12 cellular contexts compared by ENCODE assay signal in genomic region chr10:110168601-110169481, GRCh38. TPM values are rescaled to one million over a fixed set of nuclear protein-coding genes. Genes with fewer than 3 reads are reported as not detected.
DNase-seq lines count a peak whose midpoint lies in the region; ATAC-seq, FAIRE-seq and TF ChIP-seq lines count a peak whose summit lies in the region.
"Had no signal": no experiment of that assay in that cellular context is flagged by ENCODE, and none has a peak within 500 bp of the region (broad histone marks: within the 10 kb centered on the region; RNA-seq: fewer than 3 reads in every experiment).

No MANE protein-coding gene starts in this region.

- H3K4me1 Mint-ChIP-seq in activated naive CD8-positive, alpha-beta T cell treated with anti-CD3 and anti-CD28 coated beads for 36 hours: peaks cover 22% of the 10 kb centered on the region

- peak; percentile 78 for FAIRE-seq in HepG2 (lab: Jason Lieb, UNC)

- CTCF ChIA-PET in HepG2 (lab: Yijun Ruan, JAX; ENCODE audit: low intra/inter-chr PET ratio, low total read pairs): no interaction called here

- H3K27ac Mint-ChIP-seq in activated naive CD8-positive, alpha-beta T cell treated with anti-CD3 and anti-CD28 coated beads for 36 hours: no peak overlapping the region
- H3K27ac Mint-ChIP-seq: natural killer cell had no signal

- 0 out of 2 replicates have a peak overlapping the region, but pooled peaks have one; percentile 4 for H3K4me2 ChIP-seq in DOHH2 (ENCODE audit: low read length)
- H3K4me2 ChIP-seq in HepG2 (ENCODE audit: low read depth, low read length): peak overlapping the region; percentile 54; the same call in 1 of the 2 replicates

- WGBS in HepG2 (ENCODE audit: low lambda C conversion rate): 6% methylated on average over 8 of the region's 10 CpGs

- no peaks in the 10 kb centered on the region for H3K36me3 ChIP-seq in DOHH2 (ENCODE audit: control insufficient read depth, low read length)
- no peaks in the 10 kb centered on the region for H3K36me3 ChIP-seq in H7 (replicated peaks; ENCODE audit: control insufficient read depth, insufficient read depth, low read length)
- no peaks in the 10 kb centered on the region for H3K36me3 ChIP-seq in HepG2 (replicated peaks in 1 of 2; ENCODE audit: control insufficient read depth in 1 of 2, insufficient read depth in 2 of 2, low read length in 2 of 2)
- H3K36me3 ChIP-seq: upper lobe of left lung had no signal

- TF ChIP-seq CTCF in DOHH2 (IDR thresholded peaks at IDR 0.05; ENCODE audit: low read depth, low read length, poor library complexity, severe bottlenecking): no peak
- no peak for TF ChIP-seq CTCF in HepG2 (CRISPR knock-in tag; IDR thresholded peaks at IDR 0.05)

- no peaks in the 10 kb centered on the region for H3K9me2 ChIP-seq in DOHH2 (replicated peaks; ENCODE audit: control insufficient read depth, low read length)

- H4K20me1 ChIP-seq in DOHH2 (ENCODE audit: control insufficient read depth, insufficient read depth, low read depth, low read length) (no peaks in the 10 kb centered on the region), HepG2 (ENCODE audit: insufficient read depth, low read length) (no peaks in the 10 kb centered on the region)

- peak overlapping the region; percentile 38 for H3K4me3 Mint-ChIP-seq in activated naive CD8-positive, alpha-beta T cell treated with anti-CD3 and anti-CD28 coated beads for 36 hours
- H3K4me3 Mint-ChIP-seq: natural killer cell had no signal

- TF ChIP-seq POLR2A in HepG2 (IDR thresholded peaks at IDR 0.05; ENCODE audit: insufficient read depth in 1 of 2, low read depth in 2 of 2, low read length in 2 of 2): no peak

- H3K4me1 ChIP-seq in DOHH2 (ENCODE audit: control insufficient read depth, low read length): no peaks in the 10 kb centered on the region
- peaks cover 39% of the 10 kb centered on the region for H3K4me1 ChIP-seq in HepG2 (ENCODE audit: insufficient read depth, low read length)

- no peak overlapping the region for H3K27ac ChIP-seq in DOHH2 (ENCODE audit: low read depth, low read length)
- no peak overlapping the region for H3K27ac ChIP-seq in HepG2 (ENCODE audit: extremely low read length, insufficient read depth, low read length)
- H3K27ac ChIP-seq: upper lobe of left lung had no signal

- no peak for TF ChIP-seq RAD21 in HepG2 (CRISPR knock-in tag; IDR thresholded peaks at IDR 0.05)

- DNase-seq in H7 (peak; percentile 73), HepG2 (ENCODE audit: low spot score) (peak; percentile 50), NCI-H187 treated with DMSO at 0.1 percent for 48 hours (lab: John Stamatoyannopoulos, UW) (no peak), NCI-H2029 (lab: John Stamatoyannopoulos, UW) (no peak)
- no peak for DNase-seq in activated naive CD8-positive, alpha-beta T cell treated with anti-CD3 and anti-CD28 coated beads for 36 hours
- DNase-seq: Calu3, natural killer cell, NCI-H226, upper lobe of left lung had no signal

- no peaks in the 10 kb centered on the region for H3K36me3 Mint-ChIP-seq in activated naive CD8-positive, alpha-beta T cell treated with anti-CD3 and anti-CD28 coated beads for 36 hours
- H3K36me3 Mint-ChIP-seq: natural killer cell had no signal

- H3F3A ChIP-seq in DOHH2 (ENCODE audit: control insufficient read depth, insufficient read depth): no peaks in the 10 kb centered on the region

- no peak overlapping the region for H2AFZ ChIP-seq in HepG2 (ENCODE audit: low read length)

- no TSS peak for BruUV-seq in HepG2 (replicated peaks; lab: Mats Ljungman, UMichigan)

- TF ChIP-seq EP300 in HepG2 (IDR thresholded peaks at IDR 0.05; ENCODE audit: low read depth in 2 of 2, low read length in 2 of 2): no peak
- TF ChIP-seq EP300 in HepG2 (CRISPR knock-in tag; IDR thresholded peaks at IDR 0.05; ENCODE audit: borderline replicate concordance): no peak

- H3K4me3 ChIP-seq in DOHH2 (ENCODE audit: low read length) (no peak overlapping the region), H7 (ENCODE audit: insufficient read depth, low read depth, low read length) (no peak overlapping the region), HepG2 (replicated peaks in 1 of 3; ENCODE audit: insufficient read depth in 1 of 3, low read depth in 2 of 3, low read length in 3 of 3) (no peak overlapping the region)
- H3K4me3 ChIP-seq: upper lobe of left lung had no signal

- in situ Hi-C loops in HepG2 (cut with HindIII; ENCODE audit: extremely low pct_ligation_motif_present, low pct_unique_long_range_greater_than_20kb): no loop called here

- intact Hi-C loops in HepG2 (cut with micrococcal nuclease; ENCODE audit: unreplicated experiment): no loop called here

- H3K27me3 Mint-ChIP-seq in activated naive CD8-positive, alpha-beta T cell treated with anti-CD3 and anti-CD28 coated beads for 36 hours: peaks cover 87% of the 10 kb centered on the region

- H3K9me3 ChIP-seq in DOHH2 (ENCODE audit: control insufficient read depth, insufficient read depth, low read length): no peaks in the 10 kb centered on the region
- H3K9me3 ChIP-seq in HepG2 (ENCODE audit: low read length): no peaks in the 10 kb centered on the region
- H3K9me3 ChIP-seq: upper lobe of left lung had no signal

- ATAC-seq in HepG2 (peak; percentile 97), HG03280 (IDR thresholded peaks at IDR 0.05; ENCODE audit: unreplicated experiment) (no peak), HG03457 (IDR thresholded peaks at IDR 0.05; ENCODE audit: unreplicated experiment) (no peak)

- no peaks in the 10 kb centered on the region for H3K9me3 Mint-ChIP-seq in activated naive CD8-positive, alpha-beta T cell treated with anti-CD3 and anti-CD28 coated beads for 36 hours
- H3K9me3 Mint-ChIP-seq: natural killer cell had no signal

- no peak overlapping the region for H3K9ac ChIP-seq in HepG2 (ENCODE audit: insufficient read depth, low read depth, low read length)

- peaks cover 70% of the 10 kb centered on the region for H3K27me3 ChIP-seq in DOHH2 (ENCODE audit: control insufficient read depth, low read length)
- H3K27me3 ChIP-seq in H7 (ENCODE audit: control insufficient read depth, insufficient read depth, low read length): peaks cover 89% of the 10 kb centered on the region
- peaks cover 0 to 22% of the 10 kb centered on the region in 2 experiments; a peak in 2 of 5 replicates for H3K27me3 ChIP-seq in HepG2 (ENCODE audit: control insufficient read depth in 1 of 2, insufficient read depth in 2 of 2, low read length in 2 of 2)

- POLR2A ChIA-PET in HepG2 (lab: Yijun Ruan, JAX): interaction anchor here (0.8 kb wide), 1 partner anchor 8 kb away, joined by 5 read pairs; no protein-coding TSS in a partner anchor

- H3K79me2 ChIP-seq in DOHH2 (ENCODE audit: control insufficient read depth, low read length) (no peaks in the 10 kb centered on the region), HepG2 (ENCODE audit: insufficient read depth, low read length) (no peaks in the 10 kb centered on the region)

TF ChIP-seq in HepG2, 621 proteins besides CTCF, POLR2A, EP300 and RAD21 (continues in another document):
- no peak for TF ChIP-seq SATB2 (CRISPR knock-in tag; IDR thresholded peaks at IDR 0.05)
- TF ChIP-seq MYNN (CRISPR knock-in tag; IDR thresholded peaks at IDR 0.05; ENCODE audit: low read depth): no peak
- no peak for TF ChIP-seq FOSL1 (CRISPR knock-in tag; IDR thresholded peaks at IDR 0.05; ENCODE audit: borderline replicate concordance)
- TF ChIP-seq SMAD3 (CRISPR knock-in tag; IDR thresholded peaks at IDR 0.05): no peak

RNA-seq across cellular contexts. Expression of gene MXI1, which starts 38.6 kb away (rescaled TPM):
- total RNA-seq in H7 (2014; rRNA removed; shearing (Covaris generic)): 9.2 and 10.3 TPM in 2 replicates
- total RNA-seq in activated naive CD8-positive, alpha-beta T cell treated with anti-CD3 and anti-CD28 coated beads for 36 hours: 10 to 100 TPM; 24.4 to 26.7 TPM
- total RNA-seq in HepG2 (2016; rRNA removed; fragmentation: Illumina TruSeq; extraction: Trizol): 6.6 and 10.1 TPM in 2 replicates
- total RNA-seq in HepG2 (2016; cell fraction: cytosol; rRNA removed; fragmentation: Illumina TruSeq; extraction: Trizol; ENCODE audit: low read depth): 4.5 and 5.3 TPM in 2 replicates
- total RNA-seq in HepG2 (2016; cell fraction: insoluble cytoplasmic fraction; rRNA removed; fragmentation: Illumina TruSeq; extraction: Trizol): 6.8 TPM in 2 replicates
- total RNA-seq in HepG2 (2016; cell fraction: membrane; rRNA removed; fragmentation: Illumina TruSeq; extraction: Trizol): 12.9 and 14.7 TPM in 2 replicates
- total RNA-seq in HepG2 (2016; cell fraction: nucleus; rRNA removed; fragmentation: Illumina TruSeq; extraction: Trizol): 5.4 and 5.6 TPM in 2 replicates
- polyA plus RNA-seq in HepG2 (2011; rRNA removed): 22.0 and 22.2 TPM in 2 replicates
- polyA plus RNA-seq in HepG2 (2011; cell fraction: cytosol; rRNA removed): 13.1 and 16.9 TPM in 2 replicates
- polyA plus RNA-seq in HepG2 (2011; cell fraction: nucleus; rRNA removed): 9.3 and 11.4 TPM in 2 replicates
- 39.3 and 44.8 TPM in 2 replicates for polyA plus RNA-seq in HepG2 (2012)
- polyA plus RNA-seq in HepG2 (2016; cell fraction: cytosol; fragmentation: Illumina TruSeq; extraction: Trizol; ENCODE audit: low read depth): 6.1 and 7.9 TPM in 2 replicates
- 7.9 and 8.0 TPM in 2 replicates for polyA plus RNA-seq in HepG2 (2016; cell fraction: insoluble cytoplasmic fraction; fragmentation: Illumina TruSeq; extraction: Trizol; ENCODE audit: low read depth)
- 12.7 and 14.2 TPM in 2 replicates for polyA plus RNA-seq in HepG2 (2016; cell fraction: membrane; fragmentation: Illumina TruSeq; extraction: Trizol; ENCODE audit: low read depth)
- 16.1 and 16.4 TPM in 2 replicates for polyA plus RNA-seq in HepG2 (2016; cell fraction: nucleus; fragmentation: Illumina TruSeq; extraction: Trizol; ENCODE audit: insufficient read depth, low read depth)
- 12.4 and 19.6 TPM in 2 replicates for polyA minus RNA-seq in HepG2 (2011; rRNA and poly(A)+ RNA removed; ENCODE audit: low replicate concordance)
- 23.8 and 27.6 TPM in 2 replicates for polyA minus RNA-seq in HepG2 (2011; cell fraction: cytosol; rRNA and poly(A)+ RNA removed)
- polyA minus RNA-seq in HepG2 (2011; cell fraction: nucleus; rRNA and poly(A)+ RNA removed): 25.0 and 35.5 TPM in 2 replicates

Comparison
In these comparisons a context has a peak if more than half of its experiments do, and no peak if none do; other contexts are left out.
1. DNase-seq: peak in H7 (single experiment) and HepG2 (single experiment); none in activated naive CD8-positive, alpha-beta T cell treated with anti-CD3 and anti-CD28 coated beads for 36 hours (single experiment), NCI-H187 treated with DMSO at 0.1 percent for 48 hours (single experiment) and NCI-H2029 (single experiment).